ENCODE assay signal across 30 cellular contexts in genomic region chr5:143133721-143134120, GRCh38.
DNase-seq lines count a peak whose midpoint lies in the region; TF ChIP-seq lines count a peak whose summit lies in the region.
"Had no signal": no experiment of that assay in that cellular context is flagged by ENCODE, and none has a peak within 500 bp of the region (broad histone marks: within the 10 kb centered on the region; RNA-seq: fewer than 3 reads in every experiment).

No MANE protein-coding gene starts in this region.

- no peak overlapping the region for H2BK15ac ChIP-seq in mesendoderm (replicated peaks; ENCODE audit: low read depth)

- no TSS peak for BruUV-seq in MCF 10A (replicated peaks; lab: Mats Ljungman, UMichigan)

- H3K27ac ChIP-seq in breast epithelium (no peak overlapping the region), esophagus (ENCODE audit: low read depth in 2 of 2, low read length in 1 of 2) (peak overlapping the region; percentile 6 to 32), thymus (ENCODE audit: low read depth) (peak overlapping the region; percentile 46), mesendoderm (ENCODE audit: low read depth, low read length) (no peak overlapping the region)
- H3K27ac ChIP-seq: body of pancreas, SK-N-MC, VCaP had no signal

- no peak overlapping the region for H3K56ac ChIP-seq in mesendoderm (ENCODE audit: low read length)

- DNase-seq in MCF 10A (ENCODE audit: unreplicated experiment) (peak; percentile 89), breast epithelium (ENCODE audit: low spot score in 2 of 2) (no peak), mesendoderm (no peak), dermis blood vessel endothelial cell (no peak)
- no peak for DNase-seq in activated CD8-positive, alpha-beta memory T cell treated with anti-CD3 and anti-CD28 coated beads, Interleukin-2, amount 50 U/mL, for 48 hours
- DNase-seq: activated CD4-positive, alpha-beta T cell treated with anti-CD3 and anti-CD28 coated beads, Interleukin-2, amount 50 U/mL, for 1 hour; activated naive CD8-positive, alpha-beta T cell treated with anti-CD3 and anti-CD28 coated beads for 36 hours; body of pancreas; COR-L47; DMS79 treated with DMSO at 0.1 percent for 48 hours; effector CD8-positive, alpha-beta T cell; esophagus squamous epithelium; heart right ventricle; HFFc6; NCI-H1105 treated with DMSO at 0.1 percent for 48 hours; NCI-H2107; NCI-H69; RPMI8226; stimulated activated CD4-positive, alpha-beta T cell treated with anti-CD3 and anti-CD28 coated beads, Interleukin-15, amount 100 ng/mL, for 24 hours; stimulated activated CD8-positive, alpha-beta memory T cell treated with anti-CD3 and anti-CD28 coated beads, Interleukin-4, amount 100 ng/mL, for 48 hours; T-helper 2 cell; trophoblast cell had no signal

- H3K4me1 Mint-ChIP-seq in MCF 10A (ENCODE audit: insufficient read depth, unreplicated experiment) = peaks cover 32% of the 10 kb centered on the region
- H3K4me1 Mint-ChIP-seq in nephron = peaks cover 65% of the 10 kb centered on the region
- H3K4me1 Mint-ChIP-seq: activated naive CD8-positive, alpha-beta T cell treated with anti-CD3 and anti-CD28 coated beads for 36 hours had no signal

- TF ChIP-seq CTCF in MCF 10A (IDR thresholded peaks at IDR 0.05; ENCODE audit: unreplicated experiment) (no peak), breast epithelium (IDR thresholded peaks at IDR 0.05) (no peak), nephron (IDR thresholded peaks at IDR 0.05; ENCODE audit: unreplicated experiment in 3 of 3) (no peak)

- no peak overlapping the region for H3K23ac ChIP-seq in mesendoderm (ENCODE audit: low read length)

- H3K4me3 Mint-ChIP-seq in MCF 10A (ENCODE audit: unreplicated experiment) = peak overlapping the region; percentile 4
- no peak overlapping the region for H3K4me3 Mint-ChIP-seq in nephron
- H3K4me3 Mint-ChIP-seq: activated naive CD8-positive, alpha-beta T cell treated with anti-CD3 and anti-CD28 coated beads for 36 hours; B cell; HFFc6; neural crest cell had no signal

- no peak overlapping the region for H4K5ac ChIP-seq in mesendoderm (ENCODE audit: low read length)

- H3K4ac ChIP-seq in mesendoderm (ENCODE audit: low read depth, low read length) = no peak overlapping the region

- CTCF ChIA-PET in MCF 10A (lab: Yijun Ruan, JAX) = interaction anchor here (0.6 to 1.8 kb wide), 15 partner anchors 15 to 419 kb away, joined by 3 to 6 read pairs (median 4); partner anchors contain the start of gene NR3C1

- no peak overlapping the region for H3K18ac ChIP-seq in mesendoderm (ENCODE audit: low read length)

- POLR2A ChIA-PET in MCF 10A (lab: Yijun Ruan, JAX) = interaction anchor here (0.6 to 3.0 kb wide), 22 partner anchors 9 to 271 kb away, joined by 3 to 22 read pairs (median 5); no protein-coding TSS in a partner anchor

- intact Hi-C loops in MCF 10A (cut with micrococcal nuclease) (no loop called here), breast epithelium (cut with DNase I; ENCODE audit: low total_unique reads) (no loop called here)

- H3K9me3 ChIP-seq in breast epithelium (no peaks in the 10 kb centered on the region), esophagus (ENCODE audit: control insufficient read depth in 2 of 2, insufficient read depth in 1 of 2, low read depth in 1 of 2, low read length in 1 of 2) (no peaks in the 10 kb centered on the region), thymus (ENCODE audit: control insufficient read depth) (no peaks in the 10 kb centered on the region)
- H3K9me3 ChIP-seq: body of pancreas, esophagus squamous epithelium, heart right ventricle had no signal

- H3K27ac Mint-ChIP-seq in MCF 10A (ENCODE audit: low read depth, unreplicated experiment) = peak overlapping the region; percentile 10
- H3K27ac Mint-ChIP-seq in nephron = peak overlapping the region; percentile 46 to 80 (median 80)
- H3K27ac Mint-ChIP-seq: activated naive CD8-positive, alpha-beta T cell treated with anti-CD3 and anti-CD28 coated beads for 36 hours; B cell; HFFc6 had no signal

- no peak overlapping the region for H4K8ac ChIP-seq in mesendoderm (ENCODE audit: low read depth, low read length)

- H3K79me2 ChIP-seq in mesendoderm (ENCODE audit: control insufficient read depth, insufficient read depth, low read length) = no peaks in the 10 kb centered on the region

- no peak for TF ChIP-seq POLR2A in breast epithelium (IDR thresholded peaks at IDR 0.05)

- H2BK5ac ChIP-seq in mesendoderm (ENCODE audit: low read length) = no peak overlapping the region

- WGBS in esophagus, 2 donors = 77 to 81% methylated on average over 11 of the region's 11 CpGs
- WGBS in thymus = 92% methylated on average over 11 of the region's 11 CpGs
- no CpG with 5 or more reads among the region's 11 CpGs for WGBS in mesendoderm (ENCODE audit: extremely low coverage, insufficient coverage, low lambda C conversion rate)

- H3K27me3 Mint-ChIP-seq in MCF 10A (ENCODE audit: insufficient read depth, unreplicated experiment) = no peaks in the 10 kb centered on the region
- no peaks in the 10 kb centered on the region for H3K27me3 Mint-ChIP-seq in nephron (ENCODE audit: low read depth)
- H3K27me3 Mint-ChIP-seq: activated naive CD8-positive, alpha-beta T cell treated with anti-CD3 and anti-CD28 coated beads for 36 hours; B cell had no signal

- no peaks in the 10 kb centered on the region for H3K4me1 ChIP-seq in breast epithelium
- H3K4me1 ChIP-seq in esophagus (ENCODE audit: control insufficient read depth in 2 of 2, insufficient read depth in 2 of 2, low read length in 1 of 2) = peaks cover 0 to 6% of the 10 kb centered on the region in 2 donors
- no peaks in the 10 kb centered on the region for H3K4me1 ChIP-seq in thymus (ENCODE audit: control insufficient read depth, insufficient read depth, low read length)
- H3K4me1 ChIP-seq in mesendoderm (ENCODE audit: control insufficient read depth, low read depth, low read length) = no peaks in the 10 kb centered on the region

- no peak overlapping the region for H3K4me3 ChIP-seq in breast epithelium
- H3K4me3 ChIP-seq in esophagus (ENCODE audit: low read depth in 1 of 2, low read length in 2 of 2) = no peak overlapping the region
- no peak overlapping the region for H3K4me3 ChIP-seq in thymus (ENCODE audit: low read length)
- H3K4me3 ChIP-seq in mesendoderm (ENCODE audit: low read length) = no peak overlapping the region
- H3K4me3 ChIP-seq: body of pancreas, esophagus squamous epithelium, GM12878, heart right ventricle, SK-N-MC had no signal

- H3K27me3 ChIP-seq in breast epithelium (no peaks in the 10 kb centered on the region), esophagus (ENCODE audit: control insufficient read depth in 1 of 2, insufficient read depth in 2 of 2, low read length in 2 of 2) (no peaks in the 10 kb centered on the region), thymus (ENCODE audit: control insufficient read depth, insufficient read depth) (no peaks in the 10 kb centered on the region), mesendoderm (ENCODE audit: insufficient read depth, low read length, poor library complexity) (no peaks in the 10 kb centered on the region)
- H3K27me3 ChIP-seq: body of pancreas, esophagus squamous epithelium, heart right ventricle had no signal

- H3K9ac ChIP-seq in mesendoderm (ENCODE audit: low read length) = no peak overlapping the region

- no peak overlapping the region for H2AK5ac ChIP-seq in mesendoderm (ENCODE audit: low read length)

- H3K36me3 ChIP-seq in breast epithelium (no peaks in the 10 kb centered on the region), esophagus (ENCODE audit: control insufficient read depth in 2 of 2, insufficient read depth in 2 of 2, low read length in 1 of 2) (no peaks in the 10 kb centered on the region), thymus (ENCODE audit: control insufficient read depth, insufficient read depth) (peaks cover 6% of the 10 kb centered on the region), mesendoderm (ENCODE audit: control insufficient read depth, insufficient read depth, low read length) (no peaks in the 10 kb centered on the region)

- H3K36me3 Mint-ChIP-seq in MCF 10A (ENCODE audit: insufficient read depth, unreplicated experiment) = no peaks in the 10 kb centered on the region
- H3K36me3 Mint-ChIP-seq in nephron (ENCODE audit: low read depth) = no peaks in the 10 kb centered on the region

- H3K9me3 Mint-ChIP-seq in MCF 10A (ENCODE audit: unreplicated experiment) (no peaks in the 10 kb centered on the region), nephron (no peaks in the 10 kb centered on the region)
- H3K9me3 Mint-ChIP-seq: activated naive CD8-positive, alpha-beta T cell treated with anti-CD3 and anti-CD28 coated beads for 36 hours; HFFc6; neural crest cell had no signal

- H3K79me1 ChIP-seq in mesendoderm (ENCODE audit: low read length) = no peaks in the 10 kb centered on the region

- no peak overlapping the region for H2BK120ac ChIP-seq in mesendoderm (ENCODE audit: low read depth, low read length)

- no peak overlapping the region for H3K4me2 ChIP-seq in mesendoderm (ENCODE audit: low read length)

Comparison
In these comparisons a context has a peak if more than half of its experiments do, and no peak if none do; other contexts are left out.
1. H3K27ac ChIP-seq: peak in esophagus (2 of 2) and thymus (single experiment); none in breast epithelium (0 of 2) and mesendoderm (single experiment).